8 cellular contexts compared by ENCODE assay signal in genomic region chr16:57372372-57373116, GRCh38. TPM values are rescaled to one million over a fixed set of nuclear protein-coding genes. Genes with fewer than 3 reads are reported as not detected.
DNase-seq lines count a peak whose midpoint lies in the region; ATAC-seq and TF ChIP-seq lines count a peak whose summit lies in the region.

Gene CX3CL1 (plus strand): TSS chr16:57372490. CDS start chr16:57372569, 79 bp downstream.

- ATAC-seq in left lobe of liver (peak; percentile 90), GM21528 (IDR thresholded peaks at IDR 0.05; ENCODE audit: low FRiP score, unreplicated experiment) (no peak), GM21390 (IDR thresholded peaks at IDR 0.05; ENCODE audit: unreplicated experiment) (no peak)

- TF ChIP-seq CTCF in coronary artery (IDR thresholded peaks at IDR 0.05) = peak; percentile 17

- H3K27ac ChIP-seq in coronary artery = peak within 1 kb of the TSS; percentile 98 to 99

- H3K4me3 ChIP-seq in coronary artery = peak within 1 kb of the TSS; percentile 86

- DNase-seq in M059J (ENCODE audit: low read depth) (peak; percentile 80), coronary artery (ENCODE audit: low spot score) (no peak), left lobe of liver (ENCODE audit: low spot score) (peak; percentile 97), superior temporal gyrus (ENCODE audit: extremely low spot score) (peak; percentile 75)
- no peak for DNase-seq in activated naive CD4-positive, alpha-beta T cell treated with anti-CD3 and anti-CD28 coated beads, Interleukin-2, amount 50 U/mL, for 16 hours
- DNase-seq in activated CD8-positive, alpha-beta memory T cell treated with anti-CD3 and anti-CD28 coated beads, Interleukin-2, amount 50 U/mL, for 4 hours = no peak

RNA-seq across cellular contexts. Expression of gene CX3CL1, which starts in this region (rescaled TPM):
- 0.81 and 1.0 TPM in 2 replicates for total RNA-seq in M059J (2014; rRNA removed; shearing (Covaris generic))
- total RNA-seq in left lobe of liver = 13.8 TPM

Comparison
In these comparisons a context has a peak if more than half of its experiments do, and no peak if none do; other contexts are left out.
1. DNase-seq: peak in M059J (single experiment), left lobe of liver (single experiment) and superior temporal gyrus (single experiment); none in coronary artery (single experiment), activated naive CD4-positive, alpha-beta T cell treated with anti-CD3 and anti-CD28 coated beads, Interleukin-2, amount 50 U/mL, for 16 hours (single experiment) and activated CD8-positive, alpha-beta memory T cell treated with anti-CD3 and anti-CD28 coated beads, Interleukin-2, amount 50 U/mL, for 4 hours (single experiment).